ENCODE assay signal across 16 cellular contexts in genomic region chr4:74335341-74336019, GRCh38. TPM values are rescaled to one million over a fixed set of nuclear protein-coding genes. Genes with fewer than 3 reads are reported as not detected.
DNase-seq lines count a peak whose midpoint lies in the region; ATAC-seq and TF ChIP-seq lines count a peak whose summit lies in the region.
"Had no signal": no experiment of that assay in that cellular context is flagged by ENCODE, and none has a peak within 500 bp of the region (broad histone marks: within the 10 kb centered on the region; RNA-seq: fewer than 3 reads in every experiment).

No MANE protein-coding gene starts in this region.

- no peaks in the 10 kb centered on the region for H4K20me1 ChIP-seq in BLaER1
- H4K20me1 ChIP-seq in SK-N-SH (ENCODE audit: insufficient read depth), result no peaks in the 10 kb centered on the region
- no peaks in the 10 kb centered on the region for H4K20me1 ChIP-seq in GM23338 (replicated peaks; ENCODE audit: insufficient read depth)

- H3K9me3 Mint-ChIP-seq in CD8-positive, alpha-beta T cell, result peaks cover 4% of the 10 kb centered on the region
- H3K9me3 Mint-ChIP-seq in GM23338, result peaks cover 8% of the 10 kb centered on the region; the same call in 2 of the 3 replicates

- 6% methylated on average over 5 of the region's 5 CpGs for WGBS in SK-N-SH (ENCODE audit: low lambda C conversion rate)

- no peaks in the 10 kb centered on the region for H3K4me1 Mint-ChIP-seq in CD8-positive, alpha-beta T cell (ENCODE audit: low read depth)
- H3K4me1 Mint-ChIP-seq in GM23338, result peaks cover 3% of the 10 kb centered on the region; the same call in 1 of the 3 replicates

- H3K4me3 Mint-ChIP-seq in CD8-positive, alpha-beta T cell, result no peak overlapping the region
- H3K4me3 Mint-ChIP-seq in GM23338, result no peak overlapping the region
- H3K4me3 Mint-ChIP-seq: IgD-negative memory B cell had no signal

- CTCF ChIA-PET in SK-N-SH (lab: Yijun Ruan, JAX), result interaction anchor here (1.3 kb wide), 1 partner anchor 23 kb away, joined by 3 read pairs; no protein-coding TSS in a partner anchor
- CTCF ChIA-PET in CD8-positive, alpha-beta T cell (lab: Charles Lee), result no interaction called here

- POLR2A ChIA-PET in SK-N-SH (lab: Yijun Ruan, JAX), result no interaction called here
- POLR2A ChIA-PET in CD8-positive, alpha-beta T cell (lab: Charles Lee), result no interaction called here

- H3F3A ChIP-seq in SK-N-SH (replicated peaks; ENCODE audit: insufficient read depth), result no peaks in the 10 kb centered on the region
- no peaks in the 10 kb centered on the region for H3F3A ChIP-seq in GM23338 (replicated peaks; ENCODE audit: low read depth)

- H2AFZ ChIP-seq in SK-N-SH (ENCODE audit: low read depth), result no peak overlapping the region
- H2AFZ ChIP-seq in GM23338, result no peak overlapping the region

- H3K9me2 ChIP-seq in SK-N-SH, result no peaks in the 10 kb centered on the region
- H3K9me2 ChIP-seq in GM23338 (ENCODE audit: insufficient read depth), result peaks cover 7% of the 10 kb centered on the region

- no peak overlapping the region for H3K27ac Mint-ChIP-seq in CD8-positive, alpha-beta T cell
- no peak overlapping the region for H3K27ac Mint-ChIP-seq in GM23338

- H3K36me3 ChIP-seq in BLaER1 (no peaks in the 10 kb centered on the region), SK-N-SH (replicated peaks in 1 of 2; ENCODE audit: control insufficient read depth in 1 of 2, insufficient read depth in 2 of 2, low read length in 1 of 2) (no peaks in the 10 kb centered on the region), GM23338 (ENCODE audit: insufficient read depth) (no peaks in the 10 kb centered on the region)
- H3K36me3 ChIP-seq in CD8-positive, alpha-beta T cell (ENCODE audit: insufficient read depth, low read length), result no peaks in the 10 kb centered on the region

- H3K4me2 ChIP-seq in BLaER1, result peak overlapping the region; percentile 10; the same call in 1 of the 2 replicates
- no peak overlapping the region for H3K4me2 ChIP-seq in SK-N-SH
- H3K4me2 ChIP-seq in GM23338, result no peak overlapping the region
- H3K4me2 ChIP-seq: smooth muscle cell had no signal

- peaks cover 4% of the 10 kb centered on the region for H3K27me3 Mint-ChIP-seq in CD8-positive, alpha-beta T cell (ENCODE audit: low read depth)
- H3K27me3 Mint-ChIP-seq in GM23338 (ENCODE audit: insufficient read depth, low read depth, poor library complexity), result no peaks in the 10 kb centered on the region

- H3K27ac ChIP-seq in BLaER1 (no peak overlapping the region), SK-N-SH (ENCODE audit: low read depth in 2 of 2, low read length in 1 of 2) (no peak overlapping the region), GM23338 (ENCODE audit: low read depth) (no peak overlapping the region)
- H3K27ac ChIP-seq in CD8-positive, alpha-beta T cell (ENCODE audit: low read depth, low read length), result no peak overlapping the region
- H3K27ac ChIP-seq: 22Rv1 had no signal

- no peak overlapping the region for H3K4me3 ChIP-seq in BLaER1
- H3K4me3 ChIP-seq in SK-N-SH (ENCODE audit: low read depth in 2 of 2, low read length in 1 of 2), result no peak overlapping the region
- H3K4me3 ChIP-seq in CD8-positive, alpha-beta T cell (ENCODE audit: low read depth, low read length), result no peak overlapping the region
- no peak overlapping the region for H3K4me3 ChIP-seq in GM23338
- H3K4me3 ChIP-seq: smooth muscle cell had no signal

- DNase-seq in SK-N-SH, result no peak
- DNase-seq in CD8-positive, alpha-beta T cell, result no peak
- DNase-seq in GM23338 (ENCODE audit: low spot score), result no peak
- no peak for DNase-seq in kidney tubule cell (ENCODE audit: low spot score)
- DNase-seq: activated CD4-positive, alpha-beta T cell treated with anti-CD3 and anti-CD28 coated beads, Interleukin-2, amount 50 U/mL, for 1 hour; activated effector memory CD4-positive, alpha-beta T cell treated with Interleukin-2 at 50 U/mL for 16 hours; Calu3; NCI-H187 treated with DMSO at 0.1 percent for 48 hours; trophoblast cell had no signal

- TF ChIP-seq RAD21 in SK-N-SH (IDR thresholded peaks at IDR 0.05; ENCODE audit: low read length), result no peak

- peaks cover 13% of the 10 kb centered on the region for H3K9me3 ChIP-seq in BLaER1
- H3K9me3 ChIP-seq in SK-N-SH, result no peaks in the 10 kb centered on the region
- no peaks in the 10 kb centered on the region for H3K9me3 ChIP-seq in CD8-positive, alpha-beta T cell (ENCODE audit: low read length)

- peaks cover 9% of the 10 kb centered on the region for H3K4me1 ChIP-seq in BLaER1
- H3K4me1 ChIP-seq in SK-N-SH (ENCODE audit: control insufficient read depth in 1 of 2, insufficient read depth in 2 of 2, low read depth in 1 of 2, low read length in 1 of 2), result no peaks in the 10 kb centered on the region
- H3K4me1 ChIP-seq in CD8-positive, alpha-beta T cell (ENCODE audit: insufficient read depth, low read length), result no peaks in the 10 kb centered on the region
- 0 out of 2 replicates have a peak, but pooled peaks cover 3% of the 10 kb centered on the region for H3K4me1 ChIP-seq in GM23338 (ENCODE audit: insufficient read depth)

- ATAC-seq in GM19372 (IDR thresholded peaks at IDR 0.05; ENCODE audit: low read depth, unreplicated experiment) (peak; percentile 81), HG02798 (IDR thresholded peaks at IDR 0.05; ENCODE audit: poor library complexity, unreplicated experiment) (peak; percentile 88), HG03520 (IDR thresholded peaks at IDR 0.05; ENCODE audit: unreplicated experiment) (peak; percentile 57), GM23338 (no peak)
- ATAC-seq in CD8-positive, alpha-beta T cell, result no peak

- no peak overlapping the region for H3K9ac ChIP-seq in BLaER1
- no peak overlapping the region for H3K9ac ChIP-seq in SK-N-SH

- no peaks in the 10 kb centered on the region for H3K79me2 ChIP-seq in SK-N-SH (ENCODE audit: insufficient read depth)
- H3K79me2 ChIP-seq in GM23338 (replicated peaks; ENCODE audit: insufficient read depth), result no peaks in the 10 kb centered on the region

- intact Hi-C loops in CD8-positive, alpha-beta T cell (cut with DNase I, micrococcal nuclease), result no loop called here

- H3K27me3 ChIP-seq in BLaER1 (no peaks in the 10 kb centered on the region), SK-N-SH (ENCODE audit: insufficient read depth) (peaks cover 19% of the 10 kb centered on the region; the same call in 1 of the 2 replicates), GM23338 (ENCODE audit: insufficient read depth) (no peaks in the 10 kb centered on the region)
- H3K27me3 ChIP-seq in CD8-positive, alpha-beta T cell (ENCODE audit: insufficient read depth, low read length), result no peaks in the 10 kb centered on the region

- no peak for TF ChIP-seq EP300 in SK-N-SH (IDR thresholded peaks at IDR 0.05; ENCODE audit: borderline replicate concordance in 1 of 2, low read depth in 1 of 2, low read length in 1 of 2)

- no peaks in the 10 kb centered on the region for H3K36me3 Mint-ChIP-seq in CD8-positive, alpha-beta T cell
- H3K36me3 Mint-ChIP-seq in GM23338 (ENCODE audit: low read depth), result peaks cover 8% of the 10 kb centered on the region; the same call in 1 of the 3 replicates

- TF ChIP-seq CTCF in SK-N-SH (IDR thresholded peaks at IDR 0.05) (no peak), GM23338 (conservative IDR thresholded peaks at IDR 0.05; ENCODE audit: low read depth in 2 of 2) (no peak)
- TF ChIP-seq CTCF in CD8-positive, alpha-beta T cell (IDR thresholded peaks at IDR 0.05), result no peak

TF ChIP-seq in SK-N-SH, 30 proteins besides CTCF, POLR2A, EP300 and RAD21 (continues in another document):
- TF ChIP-seq TCF12 (IDR thresholded peaks at IDR 0.05) (no peak), MEF2A (IDR thresholded peaks at IDR 0.05; ENCODE audit: borderline replicate concordance, low read depth) (no peak), SIN3A (IDR thresholded peaks at IDR 0.05; ENCODE audit: borderline replicate concordance, low read depth, low read length) (no peak), JUND (IDR thresholded peaks at IDR 0.05) (no peak), TAF1 (IDR thresholded peaks at IDR 0.05; ENCODE audit: borderline replicate concordance, low read depth, low read length) (no peak), RCOR1 (IDR thresholded peaks at IDR 0.05; ENCODE audit: low read length) (no peak), GATA2 (CRISPR knock-in tag; IDR thresholded peaks at IDR 0.05) (no peak), POLR2AphosphoS5 (IDR thresholded peaks at IDR 0.05; ENCODE audit: low read depth, low read length) (no peak), EZH2phosphoT487 (IDR thresholded peaks at IDR 0.05; ENCODE audit: borderline replicate concordance, low read depth) (no peak), TEAD4 (IDR thresholded peaks at IDR 0.05; ENCODE audit: borderline replicate concordance, insufficient read depth) (no peak)

TF ChIP-seq in GM23338, 12 proteins besides CTCF, POLR2A, EP300 and RAD21:
- TF ChIP-seq ZNF114 (CRISPR knock-in tag; IDR thresholded peaks at IDR 0.05) (no peak), POLR2AphosphoS5 (IDR thresholded peaks at IDR 0.05; ENCODE audit: low read depth) (no peak)
TF ChIP-seq in GM23338: peak in this region for 0.

RNA-seq across cellular contexts. Expression of gene EPGN, which starts 27.2 kb away (rescaled TPM):
- polyA plus RNA-seq in SK-N-SH (2012; rRNA removed), result 0.23 and 0.52 TPM in 2 replicates
- polyA plus RNA-seq in SK-N-SH (2012; cell fraction: cytosol; rRNA removed), result 0.38 and 0.76 TPM in 2 replicates
- 0.09 and 0.20 TPM in 2 replicates for polyA plus RNA-seq in SK-N-SH (2012; cell fraction: nucleus; rRNA removed)
- total RNA-seq in CD8-positive, alpha-beta T cell, result not detected
- not detected in 2 replicates for total RNA-seq in GM23338 (2014; rRNA removed; shearing (Covaris generic))
- polyA plus RNA-seq in GM23338 (2016; fragmentation: Nextera tagmentation; extraction: Ambion mirVana), result not detected in 2 replicates
- polyA plus RNA-seq: IgD-negative memory B cell had no signal

RNA-seq across cellular contexts. Expression of gene EREG, which starts 29.5 kb away (rescaled TPM):
- polyA plus RNA-seq in SK-N-SH (2012; rRNA removed) (not detected in 2 replicates), GM23338 (2016; fragmentation: Nextera tagmentation; extraction: Ambion mirVana) (not detected in 2 replicates)
- not detected in 2 replicates for polyA plus RNA-seq in SK-N-SH (2012; cell fraction: cytosol; rRNA removed)
- not detected in 2 replicates for polyA plus RNA-seq in SK-N-SH (2012; cell fraction: nucleus; rRNA removed)
- total RNA-seq in CD8-positive, alpha-beta T cell, result under 1 TPM; 0.25 to 0.35 TPM
- 4.2 TPM in 1 of 2 replicates, not detected in the other for total RNA-seq in GM23338 (2014; rRNA removed; shearing (Covaris generic))
- polyA plus RNA-seq: IgD-negative memory B cell had no signal

Comparison
In these comparisons a context has a peak if more than half of its experiments do, and no peak if none do; other contexts are left out.
1. ATAC-seq: peak in GM19372 (single experiment), HG02798 (single experiment) and HG03520 (single experiment); none in CD8-positive, alpha-beta T cell (single experiment) and GM23338 (single experiment).